ENCODE assay signal across 8 cellular contexts in genomic region chr5:11656940-11657339, GRCh38.
"Had no signal": no experiment of that assay in that cellular context is flagged by ENCODE, and none has a peak within 500 bp of the region (broad histone marks: within the 10 kb centered on the region; RNA-seq: fewer than 3 reads in every experiment).

No MANE protein-coding gene starts in this region.

- H3K9ac ChIP-seq: GM23248 had no signal

- H3K4me3 ChIP-seq: GM23248, HAP-1, K562 had no signal

- H3K9me3 ChIP-seq: HAP-1 had no signal

- ATAC-seq: HCT116, K562 had no signal

- DNase-seq: GM23248, GOT3, H7, HFFc6, IMR-90 had no signal

- H3K27ac ChIP-seq: GM23248 had no signal

- H3K36me3 ChIP-seq: HAP-1 had no signal

- H2AFZ ChIP-seq: GM23248 had no signal

- H3K4me1 ChIP-seq: HAP-1 had no signal
